8 cellular contexts compared by ENCODE assay signal in the genomic region with DNA sequence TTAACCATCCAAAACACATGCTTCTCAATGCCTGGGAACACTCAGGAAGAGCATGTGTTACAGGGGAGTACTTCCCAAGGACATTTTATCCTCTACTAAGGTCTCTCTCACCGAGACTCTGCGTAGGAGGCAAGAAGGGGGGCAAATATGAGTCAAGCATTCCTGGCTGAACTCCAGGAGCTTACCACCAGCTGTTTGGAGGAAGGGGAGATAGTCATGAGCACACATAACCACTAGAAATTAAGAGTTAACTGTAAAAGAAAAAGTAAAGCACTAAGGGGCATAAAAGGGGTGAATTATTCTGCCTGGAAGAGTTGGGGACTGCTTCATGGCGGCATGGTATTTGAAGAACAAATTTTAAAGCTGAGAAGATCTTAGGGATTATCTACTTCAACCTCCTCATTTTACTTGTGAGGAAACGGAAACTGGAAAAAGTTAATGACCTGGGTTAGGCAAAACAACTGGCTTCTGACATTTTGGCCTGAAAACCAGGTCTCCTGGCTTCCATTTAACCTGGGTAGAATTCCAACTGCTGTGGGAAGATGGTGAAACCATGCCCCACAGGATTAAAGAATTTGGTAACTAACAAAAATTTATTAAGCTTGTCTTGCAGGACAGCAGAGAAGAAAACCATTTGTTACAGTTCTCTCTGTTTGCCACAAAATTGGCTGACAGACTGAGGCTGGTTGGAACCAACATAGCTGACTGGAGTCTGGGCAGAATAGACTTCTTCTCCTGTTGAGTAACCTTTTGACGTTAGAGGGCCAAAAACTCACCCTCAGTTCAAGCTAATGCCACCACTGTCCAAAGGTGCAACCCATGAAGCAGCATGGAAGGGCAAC.
DNase-seq lines count a peak whose midpoint lies in the region; ATAC-seq and TF ChIP-seq lines count a peak whose summit lies in the region.

No MANE protein-coding gene starts in this region.

- H3K9me3 Mint-ChIP-seq in activated T-helper 2 cell treated with anti-CD3 and anti-CD28 coated beads, Interferon-gamma antibody, Interleukin-2, Interleukin-4, amounts not matched to agents 10 μg/mL and 5 μg/mL and 100 μg/mL, durations not matched to agents 14 hours and 24 hours and 36 hours = no peaks in the 10 kb centered on the region

- H3K27ac Mint-ChIP-seq in activated T-helper 2 cell treated with anti-CD3 and anti-CD28 coated beads, Interferon-gamma antibody, Interleukin-2, Interleukin-4, amounts not matched to agents 10 μg/mL and 5 μg/mL and 100 μg/mL, durations not matched to agents 14 hours and 24 hours and 36 hours = no peak overlapping the region

- H3K36me3 ChIP-seq in muscle layer of duodenum (ENCODE audit: control insufficient read depth in 1 of 2, insufficient read depth in 2 of 2, low read length in 2 of 2) = peaks cover 4 to 13% of the 10 kb centered on the region in 2 donors

- no peaks in the 10 kb centered on the region for H3K27me3 ChIP-seq in muscle layer of duodenum (ENCODE audit: low read depth, low read length)

- ATAC-seq in GM21619 (IDR thresholded peaks at IDR 0.05; ENCODE audit: unreplicated experiment) = no peak

- H3K27me3 Mint-ChIP-seq in activated T-helper 2 cell treated with anti-CD3 and anti-CD28 coated beads, Interferon-gamma antibody, Interleukin-2, Interleukin-4, amounts not matched to agents 10 μg/mL and 5 μg/mL and 100 μg/mL, durations not matched to agents 14 hours and 24 hours and 36 hours (ENCODE audit: low read depth) = no peaks in the 10 kb centered on the region

- peaks cover 25% of the 10 kb centered on the region for H3K36me3 Mint-ChIP-seq in activated T-helper 2 cell treated with anti-CD3 and anti-CD28 coated beads, Interferon-gamma antibody, Interleukin-2, Interleukin-4, amounts not matched to agents 10 μg/mL and 5 μg/mL and 100 μg/mL, durations not matched to agents 14 hours and 24 hours and 36 hours (ENCODE audit: low read depth)

- peaks cover 0 to 14% of the 10 kb centered on the region in 2 donors for H3K4me1 ChIP-seq in muscle layer of duodenum (ENCODE audit: control insufficient read depth in 1 of 2, insufficient read depth in 2 of 2, low read length in 2 of 2)

- TF ChIP-seq CTCF in epithelial cell of proximal tubule (conservative IDR thresholded peaks at IDR 0.05; ENCODE audit: low read depth, low read length) = no peak

- intact Hi-C loops in activated T-helper 2 cell treated with anti-CD3 and anti-CD28 coated beads, Interferon-gamma antibody, Interleukin-2, Interleukin-4, amounts not matched to agents 10 μg/mL and 5 μg/mL and 100 μg/mL, durations not matched to agents 14 hours and 24 hours and 36 hours (cut with micrococcal nuclease) = no loop called here

- no peak overlapping the region for H3K4me3 Mint-ChIP-seq in activated T-helper 2 cell treated with anti-CD3 and anti-CD28 coated beads, Interferon-gamma antibody, Interleukin-2, Interleukin-4, amounts not matched to agents 10 μg/mL and 5 μg/mL and 100 μg/mL, durations not matched to agents 14 hours and 24 hours and 36 hours (ENCODE audit: low read depth)

- DNase-seq in COLO829 (ENCODE audit: low spot score) (peak; percentile 88), NCI-H446 (lab: John Stamatoyannopoulos, UW) (peak; percentile 65 to 69), epithelial cell of proximal tubule (ENCODE audit: low read depth) (peak; percentile 80), CD1c-positive myeloid dendritic cell (ENCODE audit: extremely low spot score) (no peak)
- no peak for DNase-seq in activated T-helper 2 cell treated with anti-CD3 and anti-CD28 coated beads, Interferon-gamma antibody, Interleukin-2, Interleukin-4, amounts not matched to agents 10 μg/mL and 5 μg/mL and 100 μg/mL, durations not matched to agents 14 hours and 24 hours and 36 hours (ENCODE audit: low spot score)
- DNase-seq in activated effector memory CD4-positive, alpha-beta T cell treated with anti-CD3 and anti-CD28 coated beads, Interleukin-2, amount 50 U/mL, for 16 hours = no peak

- peaks cover 18% of the 10 kb centered on the region for H3K4me1 Mint-ChIP-seq in activated T-helper 2 cell treated with anti-CD3 and anti-CD28 coated beads, Interferon-gamma antibody, Interleukin-2, Interleukin-4, amounts not matched to agents 10 μg/mL and 5 μg/mL and 100 μg/mL, durations not matched to agents 14 hours and 24 hours and 36 hours (ENCODE audit: low read depth)

- no peaks in the 10 kb centered on the region for H3K9me3 ChIP-seq in muscle layer of duodenum (ENCODE audit: control insufficient read depth in 1 of 2, low read length in 2 of 2)

- H3K4me3 ChIP-seq in epithelial cell of proximal tubule (ENCODE audit: low read depth, low read length) (no peak overlapping the region), muscle layer of duodenum (ENCODE audit: low read depth in 1 of 2, low read length in 2 of 2) (no peak overlapping the region)

- H3K27ac ChIP-seq in muscle layer of duodenum (ENCODE audit: low read length) = peak overlapping the region; percentile 57

Comparison
In these comparisons a context has a peak if more than half of its experiments do, and no peak if none do; other contexts are left out.
1. DNase-seq: peak in COLO829 (single experiment), NCI-H446 (2 of 2) and epithelial cell of proximal tubule (single experiment); none in activated T-helper 2 cell treated with anti-CD3 and anti-CD28 coated beads, Interferon-gamma antibody, Interleukin-2, Interleukin-4, amounts not matched to agents 10 μg/mL and 5 μg/mL and 100 μg/mL, durations not matched to agents 14 hours and 24 hours and 36 hours (single experiment), CD1c-positive myeloid dendritic cell (single experiment) and activated effector memory CD4-positive, alpha-beta T cell treated with anti-CD3 and anti-CD28 coated beads, Interleukin-2, amount 50 U/mL, for 16 hours (single experiment).